In the genomic region with DNA sequence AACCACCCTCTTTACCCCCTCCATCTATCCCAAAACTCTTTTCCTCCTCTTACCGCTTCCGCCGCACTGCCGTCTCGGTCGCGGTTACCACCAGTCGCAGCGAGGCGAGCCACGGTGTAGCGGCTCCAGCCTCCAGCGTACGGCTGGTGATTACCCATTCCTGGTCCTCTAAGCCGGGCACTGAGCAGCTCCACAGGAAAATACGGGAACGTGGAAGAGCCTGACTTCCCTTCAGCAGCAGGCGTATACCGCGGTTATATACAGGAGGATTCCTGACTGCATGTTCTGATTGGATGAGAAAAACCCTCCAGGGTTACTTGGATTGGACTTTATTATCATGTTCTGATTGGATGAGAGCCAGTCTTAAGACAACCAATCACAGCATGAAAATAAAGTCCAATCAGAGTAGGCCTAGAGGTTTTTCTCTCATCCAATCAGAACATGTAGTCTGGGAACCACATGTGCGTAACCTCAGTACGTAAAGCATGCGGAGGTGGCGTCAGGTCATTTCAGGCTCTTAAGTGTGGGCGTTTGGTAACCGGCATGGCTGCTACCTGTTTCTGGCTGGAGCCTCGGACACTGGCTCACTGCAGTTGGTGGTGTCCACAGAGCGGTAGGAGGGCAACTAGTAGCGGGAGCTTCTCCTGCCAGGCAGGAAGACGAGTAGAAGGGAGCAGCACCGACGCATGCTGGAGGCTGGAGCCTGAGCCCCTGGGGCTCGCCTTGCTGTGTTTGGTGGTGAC, we compare ENCODE assay signal across 1 cellular context.
TF ChIP-seq lines count a peak whose summit lies in the region.

A gene (plus strand): TSS at position 507 of the 743 bp plus-strand sequence. CDS start 8,867 bp downstream, outside the sequence.

TF ChIP-seq in Ishikawa, 13 proteins besides CTCF, POLR2A, EP300 and RAD21 (continued from another document):
- TF ChIP-seq, protein P1, sequence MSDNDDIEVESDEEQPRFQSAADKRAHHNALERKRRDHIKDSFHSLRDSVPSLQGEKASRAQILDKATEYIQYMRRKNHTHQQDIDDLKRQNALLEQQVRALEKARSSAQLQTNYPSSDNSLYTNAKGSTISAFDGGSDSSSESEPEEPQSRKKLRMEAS (IDR thresholded peaks at IDR 0.05): peak; percentile 67
TF ChIP-seq in Ishikawa: peak in this region for 5; not testable (repeated sequence) for 8.
